ENCODE assay signal across 35 cellular contexts in the genomic region with DNA sequence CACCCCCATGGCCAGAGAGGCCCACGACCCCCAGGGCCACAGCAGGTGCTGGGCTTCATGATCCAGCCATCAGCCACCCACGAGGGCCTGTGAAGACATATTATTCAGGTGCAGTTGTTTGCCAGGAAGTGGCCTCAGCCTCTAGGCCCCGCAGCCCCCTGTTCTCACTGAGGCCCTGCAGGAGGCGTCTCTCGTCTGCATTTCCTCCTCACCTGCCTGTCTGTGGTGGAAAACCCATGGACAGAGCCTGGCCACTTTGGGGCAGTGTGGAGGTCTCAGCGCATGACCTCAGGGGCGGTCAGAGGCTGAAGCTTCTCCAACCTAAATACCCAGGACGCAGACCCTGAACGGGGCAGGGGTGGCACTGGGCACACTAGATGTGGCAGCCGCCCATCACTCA. TPM values are rescaled to one million over a fixed set of nuclear protein-coding genes. Genes with fewer than 3 reads are reported as not detected.
DNase-seq lines count a peak whose midpoint lies in the region; ATAC-seq, FAIRE-seq and TF ChIP-seq lines count a peak whose summit lies in the region.
"Had no signal": no experiment of that assay in that cellular context is flagged by ENCODE, and none has a peak within 500 bp of the region (broad histone marks: within the 10 kb centered on the region; RNA-seq: fewer than 3 reads in every experiment).

No MANE protein-coding gene starts in this region.

- in situ Hi-C loops in GM13977 (cut with MboI; ENCODE audit: low pct_unique_long_range_greater_than_20kb, low sequenced_read_pairs, unreplicated experiment): no loop called here
- in situ Hi-C loops in HepG2 (cut with HindIII; ENCODE audit: extremely low pct_ligation_motif_present, low pct_unique_long_range_greater_than_20kb): no loop called here

- no peaks in the 10 kb centered on the region for H3K9me3 ChIP-seq in CD8-positive, alpha-beta T cell (ENCODE audit: low read length)
- H3K9me3 ChIP-seq in WERI-Rb-1 (ENCODE audit: severe bottlenecking) (no peaks in the 10 kb centered on the region), HepG2 (ENCODE audit: low read length) (no peaks in the 10 kb centered on the region), BE2C (no peaks in the 10 kb centered on the region)
- H3K9me3 ChIP-seq: esophagus muscularis mucosa had no signal

- H4K20me1 ChIP-seq in HepG2 (ENCODE audit: insufficient read depth, low read length): no peaks in the 10 kb centered on the region

- H3K4me3 Mint-ChIP-seq in CD8-positive, alpha-beta T cell: no peak overlapping the region
- no peak overlapping the region for H3K4me3 Mint-ChIP-seq in activated T-cell treated with anti-CD3 and anti-CD28 coated beads, Interleukin-2, amount 50 U/mL, for 4 hours
- H3K4me3 Mint-ChIP-seq: activated T-cell treated with anti-CD3 and anti-CD28 coated beads, Interleukin-2, amount 50 U/mL, for 72 hours; CD14-positive monocyte; natural killer cell had no signal

- peak overlapping the region; percentile 30 for H3K4me2 ChIP-seq in HepG2 (ENCODE audit: low read depth, low read length)

- peak overlapping the region; percentile 79 for H3K27ac Mint-ChIP-seq in CD8-positive, alpha-beta T cell
- H3K27ac Mint-ChIP-seq: activated T-cell treated with anti-CD3 and anti-CD28 coated beads, Interleukin-2, amount 50 U/mL, for 72 hours; CD14-positive monocyte had no signal

- no peak for TF ChIP-seq POLR2A in HepG2 (IDR thresholded peaks at IDR 0.05; ENCODE audit: insufficient read depth in 1 of 2, low read depth in 2 of 2, low read length in 2 of 2)

- no peaks in the 10 kb centered on the region for H3K9me3 Mint-ChIP-seq in CD8-positive, alpha-beta T cell
- H3K9me3 Mint-ChIP-seq in activated T-cell treated with anti-CD3 and anti-CD28 coated beads, Interleukin-2, amount 50 U/mL, for 4 hours: no peaks in the 10 kb centered on the region
- H3K9me3 Mint-ChIP-seq: activated T-cell treated with anti-CD3 and anti-CD28 coated beads, Interleukin-2, amount 50 U/mL, for 72 hours; CD14-positive monocyte; natural killer cell; T-cell had no signal

- DNase-seq in CD8-positive, alpha-beta T cell: no peak
- DNase-seq in GM13977 (ENCODE audit: low spot score) (no peak), WERI-Rb-1 (no peak), HepG2 (ENCODE audit: low spot score) (peak; percentile 53), ureter (ENCODE audit: low spot score) (no peak), BE2C (no peak)
- DNase-seq in activated T-cell treated with anti-CD3 and anti-CD28 coated beads, Interleukin-2, amount 50 U/mL, for 4 hours: no peak
- DNase-seq: activated CD4-positive, alpha-beta T cell treated with anti-CD3 and anti-CD28 coated beads, Interleukin-2, amount 50 U/mL, for 1 hour; activated naive CD4-positive, alpha-beta T cell treated with Interleukin-2 at 50 U/mL for 16 hours; activated T-cell treated with anti-CD3 and anti-CD28 coated beads, Interleukin-2, amount 50 U/mL, for 72 hours; amygdala; brain microvascular endothelial cell; cerebellar nuclear complex; foreskin fibroblast; GM23248; midbrain; natural killer cell; NCI-H1436 treated with DMSO at 0.1 percent for 48 hours; NCI-H2107; NCI-H774; stimulated activated CD4-positive, alpha-beta T cell treated with anti-CD3 and anti-CD28 coated beads, Interleukin-15, amount 100 ng/mL, for 24 hours; stimulated activated CD4-positive, alpha-beta T cell treated with anti-CD3 and anti-CD28 coated beads, Interleukin-4, amount 100 ng/mL, for 4 hours; T-cell; trophoblast cell had no signal

- 20% methylated on average over 2 of the region's 10 CpGs for WGBS in HepG2 (ENCODE audit: low lambda C conversion rate)

- BruUV-seq in HepG2 (replicated peaks; lab: Mats Ljungman, UMichigan): no TSS peak

- no peaks in the 10 kb centered on the region for H3K79me2 ChIP-seq in HepG2 (ENCODE audit: insufficient read depth, low read length)

- TF ChIP-seq CTCF in CD8-positive, alpha-beta T cell (IDR thresholded peaks at IDR 0.05): no peak
- peak; percentile 6 for TF ChIP-seq CTCF in GM13977 (IDR thresholded peaks at IDR 0.05; ENCODE audit: extremely low read depth, insufficient read depth, missing control alignments)
- TF ChIP-seq CTCF in WERI-Rb-1 (IDR thresholded peaks at IDR 0.05; ENCODE audit: low read depth, low read length): 0 out of 2 replicates have a peak, but pooled peaks have one; percentile 36
- peak; percentile 87 for TF ChIP-seq CTCF in HepG2 (CRISPR knock-in tag; IDR thresholded peaks at IDR 0.05)
- TF ChIP-seq CTCF in BE2C (IDR thresholded peaks at IDR 0.05; ENCODE audit: low read depth, low read length): no peak

- peak; percentile 80 for TF ChIP-seq RAD21 in HepG2 (CRISPR knock-in tag; IDR thresholded peaks at IDR 0.05)

- H2AFZ ChIP-seq in HepG2 (ENCODE audit: low read length): no peak overlapping the region
- H2AFZ ChIP-seq: GM23248 had no signal

- H3K27me3 ChIP-seq in CD8-positive, alpha-beta T cell (ENCODE audit: insufficient read depth, low read length): no peaks in the 10 kb centered on the region
- H3K27me3 ChIP-seq in WERI-Rb-1 (ENCODE audit: insufficient read depth, low read depth, severe bottlenecking) (no peaks in the 10 kb centered on the region), HepG2 (ENCODE audit: control insufficient read depth in 1 of 2, insufficient read depth in 2 of 2, low read length in 2 of 2) (no peaks in the 10 kb centered on the region), BE2C (no peaks in the 10 kb centered on the region)
- H3K27me3 ChIP-seq: brain microvascular endothelial cell had no signal

- TF ChIP-seq EP300 in HepG2 (IDR thresholded peaks at IDR 0.05; ENCODE audit: low read depth in 2 of 2, low read length in 2 of 2): no peak
- TF ChIP-seq EP300 in HepG2 (CRISPR knock-in tag; IDR thresholded peaks at IDR 0.05; ENCODE audit: borderline replicate concordance): no peak

- peaks cover 14% of the 10 kb centered on the region for H3K4me1 Mint-ChIP-seq in CD8-positive, alpha-beta T cell (ENCODE audit: low read depth)
- H3K4me1 Mint-ChIP-seq in activated T-cell treated with anti-CD3 and anti-CD28 coated beads, Interleukin-2, amount 50 U/mL, for 4 hours (ENCODE audit: low read depth): peaks cover 2% of the 10 kb centered on the region

- CTCF ChIA-PET in CD8-positive, alpha-beta T cell (lab: Charles Lee): interaction anchor here (1.1 kb wide), 1 partner anchor 1049 kb away, joined by 3 read pairs; no protein-coding TSS in a partner anchor
- CTCF ChIA-PET in HepG2 (lab: Yijun Ruan, JAX; ENCODE audit: low intra/inter-chr PET ratio, low total read pairs): no interaction called here

- ATAC-seq in CD8-positive, alpha-beta T cell: peak; percentile 14
- peak; percentile 87 for ATAC-seq in HepG2
- ATAC-seq in activated T-cell treated with anti-CD3 and anti-CD28 coated beads, Interleukin-2, amount 50 U/mL, for 4 hours: no peak
- ATAC-seq: activated T-cell treated with anti-CD3 and anti-CD28 coated beads, Interleukin-2, amount 50 U/mL, for 72 hours; natural killer cell had no signal

- H3K27ac ChIP-seq in CD8-positive, alpha-beta T cell (ENCODE audit: low read depth, low read length): no peak overlapping the region
- H3K27ac ChIP-seq in WERI-Rb-1: no peak overlapping the region
- H3K27ac ChIP-seq in HepG2 (ENCODE audit: extremely low read length, insufficient read depth, low read length): no peak overlapping the region
- H3K27ac ChIP-seq: brain microvascular endothelial cell, esophagus muscularis mucosa, GM23248, HL-60 had no signal

- H3K4me3 ChIP-seq in CD8-positive, alpha-beta T cell (ENCODE audit: low read depth, low read length): no peak overlapping the region
- H3K4me3 ChIP-seq in WERI-Rb-1 (ENCODE audit: low read depth, low read length) (no peak overlapping the region), HepG2 (replicated peaks in 1 of 3; ENCODE audit: insufficient read depth in 1 of 3, low read depth in 2 of 3, low read length in 3 of 3) (no peak overlapping the region; a peak in 1 of 6 replicates), BE2C (ENCODE audit: low read depth, low read length) (no peak overlapping the region)
- H3K4me3 ChIP-seq: esophagus muscularis mucosa, GM23248 had no signal

- POLR2A ChIA-PET in CD8-positive, alpha-beta T cell (lab: Charles Lee): no interaction called here
- POLR2A ChIA-PET in HepG2 (lab: Yijun Ruan, JAX): interaction anchor here (3.1 kb wide), 1 partner anchor 20 kb away, joined by 10 read pairs; a partner anchor contains a TSS

- H3K36me3 Mint-ChIP-seq in CD8-positive, alpha-beta T cell: no peaks in the 10 kb centered on the region
- no peaks in the 10 kb centered on the region for H3K36me3 Mint-ChIP-seq in activated T-cell treated with anti-CD3 and anti-CD28 coated beads, Interleukin-2, amount 50 U/mL, for 4 hours (ENCODE audit: insufficient read depth)
- H3K36me3 Mint-ChIP-seq: CD14-positive monocyte, natural killer cell, T-cell had no signal

- H3K36me3 ChIP-seq in CD8-positive, alpha-beta T cell (ENCODE audit: insufficient read depth, low read length): no peaks in the 10 kb centered on the region
- H3K36me3 ChIP-seq in WERI-Rb-1 (no peaks in the 10 kb centered on the region), HepG2 (replicated peaks in 1 of 2; ENCODE audit: control insufficient read depth in 1 of 2, insufficient read depth in 2 of 2, low read length in 2 of 2) (no peaks in the 10 kb centered on the region), BE2C (no peaks in the 10 kb centered on the region)
- H3K36me3 ChIP-seq: brain microvascular endothelial cell, esophagus muscularis mucosa had no signal

- FAIRE-seq in HepG2 (lab: Jason Lieb, UNC): no peak
- FAIRE-seq: endometrium had no signal

- H3K4me1 ChIP-seq in CD8-positive, alpha-beta T cell (ENCODE audit: insufficient read depth, low read length): peaks cover 24% of the 10 kb centered on the region
- H3K4me1 ChIP-seq in HepG2 (ENCODE audit: insufficient read depth, low read length) (peaks cover 36% of the 10 kb centered on the region), BE2C (no peaks in the 10 kb centered on the region)

- H3K27me3 Mint-ChIP-seq in CD8-positive, alpha-beta T cell (ENCODE audit: low read depth): no peaks in the 10 kb centered on the region
- no peaks in the 10 kb centered on the region for H3K27me3 Mint-ChIP-seq in activated T-cell treated with anti-CD3 and anti-CD28 coated beads, Interleukin-2, amount 50 U/mL, for 4 hours (ENCODE audit: low read depth)
- H3K27me3 Mint-ChIP-seq: T-cell had no signal

- intact Hi-C loops in CD8-positive, alpha-beta T cell (cut with DNase I, micrococcal nuclease): no loop called here
- intact Hi-C loops in HepG2 (cut with micrococcal nuclease; ENCODE audit: unreplicated experiment): loop anchor here (1.0 to 10.0 kb wide), 3 partner anchors 9 to 56 kb away; a partner anchor contains a TSS

- H3K9ac ChIP-seq in HepG2 (ENCODE audit: insufficient read depth, low read depth, low read length): no peak overlapping the region
- H3K9ac ChIP-seq: GM23248 had no signal

RNA-seq across cellular contexts. Expression of a gene that starts 18.6 kb away (rescaled TPM):
- not detected for total RNA-seq in CD8-positive, alpha-beta T cell
- 0.71 and 0.74 TPM in 2 replicates for total RNA-seq in HepG2 (2016; rRNA removed; fragmentation: Illumina TruSeq; extraction: Trizol)
- total RNA-seq in HepG2 (2016; cell fraction: cytosol; rRNA removed; fragmentation: Illumina TruSeq; extraction: Trizol; ENCODE audit: low read depth): 0.09 TPM in 1 of 2 replicates, not detected in the other
- 0.39 and 0.97 TPM in 2 replicates for total RNA-seq in HepG2 (2016; cell fraction: insoluble cytoplasmic fraction; rRNA removed; fragmentation: Illumina TruSeq; extraction: Trizol)
- 0.24 and 0.25 TPM in 2 replicates for total RNA-seq in HepG2 (2016; cell fraction: membrane; rRNA removed; fragmentation: Illumina TruSeq; extraction: Trizol)
- total RNA-seq in HepG2 (2016; cell fraction: nucleus; rRNA removed; fragmentation: Illumina TruSeq; extraction: Trizol): 0.69 and 0.87 TPM in 2 replicates
- 1.3 and 2.0 TPM in 2 replicates for polyA plus RNA-seq in HepG2 (2011; rRNA removed)
- polyA plus RNA-seq in HepG2 (2011; cell fraction: cytosol; rRNA removed): 0.65 and 0.95 TPM in 2 replicates
- 6.6 and 8.2 TPM in 2 replicates for polyA plus RNA-seq in HepG2 (2011; cell fraction: nucleus; rRNA removed)
- 1.1 and 2.5 TPM in 2 replicates for polyA plus RNA-seq in HepG2 (2012)
- polyA plus RNA-seq in HepG2 (2016; cell fraction: cytosol; fragmentation: Illumina TruSeq; extraction: Trizol; ENCODE audit: low read depth): 0.12 and 0.17 TPM in 2 replicates
- 0.78 and 0.88 TPM in 2 replicates for polyA plus RNA-seq in HepG2 (2016; cell fraction: insoluble cytoplasmic fraction; fragmentation: Illumina TruSeq; extraction: Trizol; ENCODE audit: low read depth)
- 0.21 and 0.22 TPM in 2 replicates for polyA plus RNA-seq in HepG2 (2016; cell fraction: membrane; fragmentation: Illumina TruSeq; extraction: Trizol; ENCODE audit: low read depth)
- 2.7 and 2.8 TPM in 2 replicates for polyA plus RNA-seq in HepG2 (2016; cell fraction: nucleus; fragmentation: Illumina TruSeq; extraction: Trizol; ENCODE audit: insufficient read depth, low read depth)
- 2.2 TPM in 1 of 2 replicates, not detected in the other for polyA minus RNA-seq in HepG2 (2011; rRNA and poly(A)+ RNA removed; ENCODE audit: low replicate concordance)
- polyA minus RNA-seq in HepG2 (2011; cell fraction: cytosol; rRNA and poly(A)+ RNA removed): 0.53 and 0.59 TPM in 2 replicates
- polyA minus RNA-seq in HepG2 (2011; cell fraction: nucleus; rRNA and poly(A)+ RNA removed): 0.75 and 1.2 TPM in 2 replicates
- total RNA-seq in ureter: not detected
- total RNA-seq in activated T-cell treated with anti-CD3 and anti-CD28 coated beads, Interleukin-2, amount 50 U/mL, for 4 hours: not detected
- polyA plus RNA-seq in BE2C (2012; ENCODE audit: insufficient read depth, insufficient read length, low read depth): not detected
- total RNA-seq: activated T-cell treated with anti-CD3 and anti-CD28 coated beads, Interleukin-2, amount 50 U/mL, for 72 hours; dermis microvascular lymphatic vessel endothelial cell; esophagus muscularis mucosa; GM23248; kidney epithelial cell; natural killer cell; osteoblast; RPMI7951; subcutaneous adipose tissue had no signal
- polyA plus RNA-seq: CD14-positive monocyte, GM23248 had no signal

RNA-seq across cellular contexts. Expression of a gene that starts 23.2 kb away (rescaled TPM):
- total RNA-seq in CD8-positive, alpha-beta T cell: 10 to 100 TPM; 60.7 to 62.8 TPM
- total RNA-seq in HepG2 (2016; rRNA removed; fragmentation: Illumina TruSeq; extraction: Trizol) (14.7 and 21.2 TPM in 2 replicates), ureter (56.5 TPM)
- total RNA-seq in HepG2 (2016; cell fraction: cytosol; rRNA removed; fragmentation: Illumina TruSeq; extraction: Trizol; ENCODE audit: low read depth): 3.8 and 5.1 TPM in 2 replicates
- total RNA-seq in HepG2 (2016; cell fraction: insoluble cytoplasmic fraction; rRNA removed; fragmentation: Illumina TruSeq; extraction: Trizol): 14.1 and 20.6 TPM in 2 replicates
- 8.3 and 8.6 TPM in 2 replicates for total RNA-seq in HepG2 (2016; cell fraction: membrane; rRNA removed; fragmentation: Illumina TruSeq; extraction: Trizol)
- 34.2 and 37.1 TPM in 2 replicates for total RNA-seq in HepG2 (2016; cell fraction: nucleus; rRNA removed; fragmentation: Illumina TruSeq; extraction: Trizol)
- polyA plus RNA-seq in HepG2 (2011; rRNA removed): 17.6 and 22.1 TPM in 2 replicates
- 11.0 and 12.5 TPM in 2 replicates for polyA plus RNA-seq in HepG2 (2011; cell fraction: cytosol; rRNA removed)
- 66.1 and 66.9 TPM in 2 replicates for polyA plus RNA-seq in HepG2 (2011; cell fraction: nucleus; rRNA removed)
- 15.7 and 19.2 TPM in 2 replicates for polyA plus RNA-seq in HepG2 (2012)
- polyA plus RNA-seq in HepG2 (2016; cell fraction: cytosol; fragmentation: Illumina TruSeq; extraction: Trizol; ENCODE audit: low read depth): 1.2 TPM in 2 replicates
- 9.6 and 12.3 TPM in 2 replicates for polyA plus RNA-seq in HepG2 (2016; cell fraction: insoluble cytoplasmic fraction; fragmentation: Illumina TruSeq; extraction: Trizol; ENCODE audit: low read depth)
- polyA plus RNA-seq in HepG2 (2016; cell fraction: membrane; fragmentation: Illumina TruSeq; extraction: Trizol; ENCODE audit: low read depth): 2.8 TPM in 2 replicates
- 46.7 and 52.0 TPM in 2 replicates for polyA plus RNA-seq in HepG2 (2016; cell fraction: nucleus; fragmentation: Illumina TruSeq; extraction: Trizol; ENCODE audit: insufficient read depth, low read depth)
- polyA minus RNA-seq in HepG2 (2011; rRNA and poly(A)+ RNA removed; ENCODE audit: low replicate concordance): 30.7 and 49.9 TPM in 2 replicates
- 19.2 and 20.2 TPM in 2 replicates for polyA minus RNA-seq in HepG2 (2011; cell fraction: cytosol; rRNA and poly(A)+ RNA removed)
- 69.8 and 75.6 TPM in 2 replicates for polyA minus RNA-seq in HepG2 (2011; cell fraction: nucleus; rRNA and poly(A)+ RNA removed)
- total RNA-seq in activated T-cell treated with anti-CD3 and anti-CD28 coated beads, Interleukin-2, amount 50 U/mL, for 4 hours: 10 to 100 TPM; 24.4 to 25.6 (median 25.6) TPM
- 27.0 TPM for polyA plus RNA-seq in BE2C (2012; ENCODE audit: insufficient read depth, insufficient read length, low read depth)

RNA-seq across cellular contexts. Expression of a gene that starts 25.0 kb away (rescaled TPM):
- not detected for total RNA-seq in CD8-positive, alpha-beta T cell
- total RNA-seq in HepG2 (2016; rRNA removed; fragmentation: Illumina TruSeq; extraction: Trizol) (16.1 and 43.1 TPM in 2 replicates), ureter (not detected)
- 8.0 and 11.1 TPM in 2 replicates for total RNA-seq in HepG2 (2016; cell fraction: cytosol; rRNA removed; fragmentation: Illumina TruSeq; extraction: Trizol; ENCODE audit: low read depth)
- total RNA-seq in HepG2 (2016; cell fraction: insoluble cytoplasmic fraction; rRNA removed; fragmentation: Illumina TruSeq; extraction: Trizol): 15.2 and 40.9 TPM in 2 replicates
- total RNA-seq in HepG2 (2016; cell fraction: membrane; rRNA removed; fragmentation: Illumina TruSeq; extraction: Trizol): 18.0 and 22.7 TPM in 2 replicates
- total RNA-seq in HepG2 (2016; cell fraction: nucleus; rRNA removed; fragmentation: Illumina TruSeq; extraction: Trizol): 29.6 and 33.9 TPM in 2 replicates
- 32.0 and 50.7 TPM in 2 replicates for polyA plus RNA-seq in HepG2 (2011; rRNA removed)
- polyA plus RNA-seq in HepG2 (2011; cell fraction: cytosol; rRNA removed): 31.3 and 65.1 TPM in 2 replicates
- polyA plus RNA-seq in HepG2 (2011; cell fraction: nucleus; rRNA removed): 65.1 and 66.5 TPM in 2 replicates
- 30.3 and 44.6 TPM in 2 replicates for polyA plus RNA-seq in HepG2 (2012)
- polyA plus RNA-seq in HepG2 (2016; cell fraction: cytosol; fragmentation: Illumina TruSeq; extraction: Trizol; ENCODE audit: low read depth): 10.6 and 12.9 TPM in 2 replicates
- 21.1 and 21.2 TPM in 2 replicates for polyA plus RNA-seq in HepG2 (2016; cell fraction: insoluble cytoplasmic fraction; fragmentation: Illumina TruSeq; extraction: Trizol; ENCODE audit: low read depth)
- polyA plus RNA-seq in HepG2 (2016; cell fraction: membrane; fragmentation: Illumina TruSeq; extraction: Trizol; ENCODE audit: low read depth): 18.9 and 20.1 TPM in 2 replicates
- polyA plus RNA-seq in HepG2 (2016; cell fraction: nucleus; fragmentation: Illumina TruSeq; extraction: Trizol; ENCODE audit: insufficient read depth, low read depth): 72.0 and 85.3 TPM in 2 replicates
- 47.2 TPM in 1 of 2 replicates, not detected in the other for polyA minus RNA-seq in HepG2 (2011; rRNA and poly(A)+ RNA removed; ENCODE audit: low replicate concordance)
- 30.8 and 35.4 TPM in 2 replicates for polyA minus RNA-seq in HepG2 (2011; cell fraction: cytosol; rRNA and poly(A)+ RNA removed)
- polyA minus RNA-seq in HepG2 (2011; cell fraction: nucleus; rRNA and poly(A)+ RNA removed): 5.7 and 6.3 TPM in 2 replicates
- total RNA-seq in activated T-cell treated with anti-CD3 and anti-CD28 coated beads, Interleukin-2, amount 50 U/mL, for 4 hours: not detected
- not detected for polyA plus RNA-seq in BE2C (2012; ENCODE audit: insufficient read depth, insufficient read length, low read depth)
- total RNA-seq: activated T-cell treated with anti-CD3 and anti-CD28 coated beads, Interleukin-2, amount 50 U/mL, for 72 hours; dermis microvascular lymphatic vessel endothelial cell; GM23248; kidney epithelial cell; RPMI7951 had no signal

RNA-seq across cellular contexts. Expression of a gene that starts 59.8 kb away (rescaled TPM):
- total RNA-seq in CD8-positive, alpha-beta T cell: not detected
- total RNA-seq in HepG2 (2016; rRNA removed; fragmentation: Illumina TruSeq; extraction: Trizol): not detected in 2 replicates
- not detected in 2 replicates for total RNA-seq in HepG2 (2016; cell fraction: cytosol; rRNA removed; fragmentation: Illumina TruSeq; extraction: Trizol; ENCODE audit: low read depth)
- not detected in 2 replicates for total RNA-seq in HepG2 (2016; cell fraction: insoluble cytoplasmic fraction; rRNA removed; fragmentation: Illumina TruSeq; extraction: Trizol)
- total RNA-seq in HepG2 (2016; cell fraction: membrane; rRNA removed; fragmentation: Illumina TruSeq; extraction: Trizol): not detected in 2 replicates
- not detected in 2 replicates for total RNA-seq in HepG2 (2016; cell fraction: nucleus; rRNA removed; fragmentation: Illumina TruSeq; extraction: Trizol)
- not detected in 2 replicates for polyA plus RNA-seq in HepG2 (2011; rRNA removed)
- not detected in 2 replicates for polyA plus RNA-seq in HepG2 (2011; cell fraction: cytosol; rRNA removed)
- not detected in 2 replicates for polyA plus RNA-seq in HepG2 (2011; cell fraction: nucleus; rRNA removed)
- polyA plus RNA-seq in HepG2 (2012): 0.15 and 0.17 TPM in 2 replicates
- not detected in 2 replicates for polyA plus RNA-seq in HepG2 (2016; cell fraction: cytosol; fragmentation: Illumina TruSeq; extraction: Trizol; ENCODE audit: low read depth)
- not detected in 2 replicates for polyA plus RNA-seq in HepG2 (2016; cell fraction: insoluble cytoplasmic fraction; fragmentation: Illumina TruSeq; extraction: Trizol; ENCODE audit: low read depth)
- not detected in 2 replicates for polyA plus RNA-seq in HepG2 (2016; cell fraction: membrane; fragmentation: Illumina TruSeq; extraction: Trizol; ENCODE audit: low read depth)
- polyA plus RNA-seq in HepG2 (2016; cell fraction: nucleus; fragmentation: Illumina TruSeq; extraction: Trizol; ENCODE audit: insufficient read depth, low read depth): not detected in 2 replicates
- not detected in 2 replicates for polyA minus RNA-seq in HepG2 (2011; rRNA and poly(A)+ RNA removed; ENCODE audit: low replicate concordance)
- not detected in 2 replicates for polyA minus RNA-seq in HepG2 (2011; cell fraction: cytosol; rRNA and poly(A)+ RNA removed)
- not detected in 2 replicates for polyA minus RNA-seq in HepG2 (2011; cell fraction: nucleus; rRNA and poly(A)+ RNA removed)
- total RNA-seq in ureter: not detected
- not detected for total RNA-seq in activated T-cell treated with anti-CD3 and anti-CD28 coated beads, Interleukin-2, amount 50 U/mL, for 4 hours
- polyA plus RNA-seq in BE2C (2012; ENCODE audit: insufficient read depth, insufficient read length, low read depth): not detected
- total RNA-seq: activated T-cell treated with anti-CD3 and anti-CD28 coated beads, Interleukin-2, amount 50 U/mL, for 72 hours; dermis microvascular lymphatic vessel endothelial cell; esophagus muscularis mucosa; GM23248; kidney epithelial cell; liver; natural killer cell; osteoblast; RPMI7951; SK-MEL-5; subcutaneous adipose tissue; T-cell had no signal
- polyA plus RNA-seq: CD14-positive monocyte, GM23248, liver had no signal

Comparison
In these comparisons a context has a peak if more than half of its experiments do, and no peak if none do; other contexts are left out.
1. ATAC-seq: peak in CD8-positive, alpha-beta T cell (single experiment) and HepG2 (single experiment); none in activated T-cell treated with anti-CD3 and anti-CD28 coated beads, Interleukin-2, amount 50 U/mL, for 4 hours (0 of 2).
2. CTCF ChIP-seq: peak in GM13977 (single experiment), WERI-Rb-1 (single experiment) and HepG2 (single experiment); none in CD8-positive, alpha-beta T cell (single experiment) and BE2C (single experiment).